In the genomic region with DNA sequence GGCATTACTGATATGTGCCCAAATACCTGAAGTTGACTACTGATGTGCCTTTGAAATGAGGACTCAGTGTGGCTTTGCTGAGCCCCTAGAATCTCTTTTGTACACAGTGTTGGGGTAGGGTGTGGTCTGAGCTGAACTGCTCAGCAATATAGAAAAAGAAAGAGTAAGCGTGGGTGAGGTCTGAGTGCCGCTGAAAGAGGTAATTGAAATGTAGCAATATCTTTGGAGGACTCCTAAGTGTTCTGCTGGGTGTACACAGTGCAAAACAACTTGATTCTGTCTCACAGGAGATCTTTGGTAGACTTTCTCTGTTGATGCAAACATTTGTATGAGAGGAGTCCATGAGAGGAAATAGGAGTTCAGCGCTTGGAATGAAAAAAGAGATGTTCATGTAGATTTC, we compare ENCODE assay signal across 33 cellular contexts.
"Had no signal": no experiment of that assay in that cellular context is flagged by ENCODE, and none has a peak within 500 bp of the region (broad histone marks: within the 10 kb centered on the region; RNA-seq: fewer than 3 reads in every experiment).

No MANE protein-coding gene starts in this region.

- H3K27ac Mint-ChIP-seq: activated CD4-positive, alpha-beta memory T cell treated with anti-CD3 and anti-CD28 coated beads for 36 hours; activated CD4-positive, alpha-beta T cell treated with anti-CD3 and anti-CD28 coated beads for 36 hours; activated CD4-positive, alpha-beta T cell treated with anti-CD3 and anti-CD28 coated beads, Interleukin-2, amount 10 ng/mL, durations not matched to agents 7 days and 5 days; activated CD8-positive, alpha-beta memory T cell treated with anti-CD3 and anti-CD28 coated beads, Interleukin-2, amount 10 ng/mL, durations not matched to agents 7 days and 5 days; activated naive CD8-positive, alpha-beta T cell treated with anti-CD3 and anti-CD28 coated beads for 36 hours; T-helper 1 cell treated with Interleukin-12 subunit alpha and Interleukin-12 subunit beta and Interleukin-4 antibody, amounts not matched to agents 30 μg/mL and 1 μg/mL, for 36 hours; T-helper 2 cell treated with Interferon-gamma antibody and Interleukin-4, amounts not matched to agents 5 μg/mL and 100 μg/mL, for 36 hours had no signal

- H3K27ac ChIP-seq: brain microvascular endothelial cell, KMS-11, SJCRH30, SK-N-MC had no signal

- ATAC-seq: activated CD4-positive, alpha-beta T cell treated with anti-CD3 and anti-CD28 coated beads for 36 hours; activated CD4-positive, CD25-positive, alpha-beta regulatory T cell treated with anti-CD3 and anti-CD28 coated beads, Interleukin-2, amount 50 U/mL, for 24 hours; activated CD8-positive, alpha-beta memory T cell treated with anti-CD3 and anti-CD28 coated beads, Interleukin-2, amount 10 ng/mL, durations not matched to agents 7 days and 5 days; Panc1 had no signal

- H3K36me3 ChIP-seq: brain microvascular endothelial cell, SJCRH30 had no signal

- H3K27me3 ChIP-seq: brain microvascular endothelial cell had no signal

- H3K36me3 Mint-ChIP-seq: activated CD4-positive, alpha-beta memory T cell treated with anti-CD3 and anti-CD28 coated beads for 36 hours; activated CD8-positive, alpha-beta memory T cell treated with anti-CD3 and anti-CD28 coated beads, Interleukin-2, amount 10 ng/mL, durations not matched to agents 7 days and 5 days; activated naive CD8-positive, alpha-beta T cell treated with anti-CD3 and anti-CD28 coated beads for 36 hours; WTC11 had no signal

- FAIRE-seq: TTC549 had no signal

- H3K4me1 ChIP-seq: SJCRH30 had no signal

- H3K9ac ChIP-seq: KMS-11 had no signal

- DNase-seq: activated CD4-positive, alpha-beta memory T cell treated with anti-CD3 and anti-CD28 coated beads for 36 hours; activated CD4-positive, alpha-beta T cell treated with anti-CD3 and anti-CD28 coated beads for 36 hours; activated CD4-positive, alpha-beta T cell treated with anti-CD3 and anti-CD28 coated beads, Interleukin-2, amount 10 ng/mL, durations not matched to agents 7 days and 5 days; activated CD8-positive, alpha-beta memory T cell treated with anti-CD3 and anti-CD28 coated beads for 24 hours; activated CD8-positive, alpha-beta memory T cell treated with anti-CD3 and anti-CD28 coated beads, Interleukin-2, amount 10 ng/mL, durations not matched to agents 7 days and 5 days; activated CD8-positive, alpha-beta memory T cell treated with anti-CD3 and anti-CD28 coated beads, Interleukin-2, amount 50 U/mL, for 48 hours; activated effector memory CD4-positive, alpha-beta T cell treated with Interleukin-2 at 50 U/mL for 16 hours; activated naive CD4-positive, alpha-beta T cell treated with anti-CD3 and anti-CD28 coated beads, Interleukin-2, amount 50 U/mL, for 16 hours; activated naive CD8-positive, alpha-beta T cell treated with anti-CD3 and anti-CD28 coated beads for 36 hours; activated T-cell treated with anti-CD3 and anti-CD28 coated beads, Interleukin-2, amount 50 U/mL, for 48 hours; amniotic stem cell; aorta; brain microvascular endothelial cell; central memory CD4-positive, alpha-beta T cell; NCI-H1092 treated with DMSO at 0.1 percent for 48 hours; NCI-H1417; NCI-H146; NCI-H187; NCI-H2029 treated with DMSO at 0.1 percent for 48 hours; NCI-H2107; NCI-H226; NCI-H446 treated with DMSO at 0.1 percent for 48 hours; NCI-H524; SHP77; SJCRH30 had no signal

- H3K4me1 Mint-ChIP-seq: activated CD4-positive, alpha-beta T cell treated with anti-CD3 and anti-CD28 coated beads for 36 hours; activated CD4-positive, alpha-beta T cell treated with anti-CD3 and anti-CD28 coated beads, Interleukin-2, amount 10 ng/mL, durations not matched to agents 7 days and 5 days; activated CD8-positive, alpha-beta memory T cell treated with anti-CD3 and anti-CD28 coated beads, Interleukin-2, amount 10 ng/mL, durations not matched to agents 7 days and 5 days; activated naive CD8-positive, alpha-beta T cell treated with anti-CD3 and anti-CD28 coated beads for 36 hours had no signal

- H3K4me3 Mint-ChIP-seq: activated CD4-positive, alpha-beta memory T cell treated with anti-CD3 and anti-CD28 coated beads for 36 hours; activated CD4-positive, alpha-beta T cell treated with anti-CD3 and anti-CD28 coated beads for 36 hours; activated CD4-positive, alpha-beta T cell treated with anti-CD3 and anti-CD28 coated beads, Interleukin-2, amount 10 ng/mL, durations not matched to agents 7 days and 5 days; activated CD8-positive, alpha-beta memory T cell treated with anti-CD3 and anti-CD28 coated beads, Interleukin-2, amount 10 ng/mL, durations not matched to agents 7 days and 5 days; activated naive CD8-positive, alpha-beta T cell treated with anti-CD3 and anti-CD28 coated beads for 36 hours; T-helper 1 cell treated with Interleukin-12 subunit alpha and Interleukin-12 subunit beta and Interleukin-4 antibody, amounts not matched to agents 30 μg/mL and 1 μg/mL, for 36 hours; T-helper 2 cell treated with Interferon-gamma antibody and Interleukin-4, amounts not matched to agents 5 μg/mL and 100 μg/mL, for 36 hours had no signal

- H3K4me3 ChIP-seq: SJCRH30, SK-N-MC had no signal

- H3K4me2 ChIP-seq: KMS-11 had no signal

- H3K9me3 Mint-ChIP-seq: activated CD4-positive, alpha-beta memory T cell treated with anti-CD3 and anti-CD28 coated beads for 36 hours; activated CD4-positive, alpha-beta T cell treated with anti-CD3 and anti-CD28 coated beads, Interleukin-2, amount 10 ng/mL, durations not matched to agents 7 days and 5 days; activated naive CD8-positive, alpha-beta T cell treated with anti-CD3 and anti-CD28 coated beads for 36 hours; T-helper 1 cell treated with Interleukin-12 subunit alpha and Interleukin-12 subunit beta and Interleukin-4 antibody, amounts not matched to agents 30 μg/mL and 1 μg/mL, for 36 hours; T-helper 2 cell treated with Interferon-gamma antibody and Interleukin-4, amounts not matched to agents 5 μg/mL and 100 μg/mL, for 36 hours had no signal
